ENCODE assay signal across 8 cellular contexts in the genomic region with DNA sequence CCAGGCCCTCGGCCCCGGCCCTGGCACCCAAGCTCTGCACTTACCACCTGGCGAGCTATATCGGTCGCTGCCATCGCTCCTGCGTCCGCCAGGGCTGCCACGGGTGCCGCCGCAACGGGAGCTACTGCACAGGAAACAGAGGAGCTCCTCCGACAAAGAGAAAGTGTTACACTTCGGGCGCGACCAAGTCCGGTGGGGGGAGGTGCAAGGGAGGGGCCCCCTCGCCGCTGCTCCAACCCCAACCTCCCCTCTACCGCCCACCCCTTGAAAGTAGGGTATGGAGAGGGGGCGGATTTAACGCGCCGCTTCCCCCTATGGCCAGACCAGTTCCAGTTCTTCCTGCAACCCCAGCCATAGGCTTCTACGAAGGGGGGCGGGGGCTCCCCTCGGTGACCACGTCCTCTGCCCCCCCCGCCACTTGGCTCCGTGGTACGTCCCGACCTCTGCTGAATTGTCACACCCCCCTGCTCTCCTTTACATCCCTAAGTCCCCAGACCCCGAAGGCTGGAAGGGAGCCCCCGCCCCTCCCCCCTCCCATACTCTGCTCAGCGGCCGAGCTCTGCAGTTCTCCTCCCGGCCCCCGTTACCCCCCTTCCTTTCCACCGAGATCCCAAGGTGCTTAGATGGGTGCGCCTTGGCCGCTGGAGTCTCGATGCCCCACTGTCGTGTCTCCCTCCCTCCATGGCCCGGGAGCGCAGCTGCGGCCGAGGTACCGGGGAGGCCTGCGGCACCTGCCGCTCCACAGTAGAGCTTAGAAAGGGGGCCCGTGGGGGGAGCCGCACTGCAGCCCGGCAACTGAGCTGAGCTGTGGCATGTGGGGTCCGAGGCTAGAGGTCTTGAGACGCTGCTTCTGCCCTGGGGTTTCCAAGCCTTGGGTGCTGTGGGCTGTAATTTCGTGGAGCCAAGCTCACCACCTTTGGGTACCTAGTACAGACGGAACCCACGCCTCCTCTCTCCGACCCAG. TPM values are rescaled to one million over a fixed set of nuclear protein-coding genes. Genes with fewer than 3 reads are reported as not detected.
DNase-seq lines count a peak whose midpoint lies in the region; ATAC-seq and TF ChIP-seq lines count a peak whose summit lies in the region.

A gene (minus strand): TSS at position 137 of the 964 bp plus-strand sequence. CDS start 63 bp downstream, at position 74.

- H3K4me2 ChIP-seq in skeletal muscle satellite cell (ENCODE audit: low read length): peak within 1 kb of the TSS; percentile 75

- H3K36me3 ChIP-seq in skeletal muscle satellite cell (ENCODE audit: insufficient read depth, low read length): no peaks in the 10 kb centered on the region

- peak; percentile 68 for ATAC-seq in HG02588 (IDR thresholded peaks at IDR 0.05; ENCODE audit: unreplicated experiment)

- H3K4me3 ChIP-seq in GM12875 (ENCODE audit: low read depth, low read length): peak within 1 kb of the TSS; percentile 82
- H3K4me3 ChIP-seq in astrocyte of the cerebellum (ENCODE audit: low read depth, low read length): peak within 1 kb of the TSS; percentile 55
- peak within 1 kb of the TSS; percentile 63 for H3K4me3 ChIP-seq in iPS-11a (ENCODE audit: low read depth, low read length)
- peak within 1 kb of the TSS; percentile 74 for H3K4me3 ChIP-seq in skeletal muscle satellite cell (ENCODE audit: low read length)

- H3K9ac ChIP-seq in skeletal muscle satellite cell (ENCODE audit: low read depth, low read length): peak within 1 kb of the TSS; percentile 54

- in situ Hi-C loops in astrocyte of the cerebellum (cut with HindIII; ENCODE audit: low sequenced_read_pairs): no loop called here

- peak; percentile 29; the same call in 1 of the 2 replicates for TF ChIP-seq CTCF in GM12875 (IDR thresholded peaks at IDR 0.05; ENCODE audit: borderline replicate concordance, insufficient read depth, low read depth, low read length)
- TF ChIP-seq CTCF in astrocyte of the cerebellum (IDR thresholded peaks at IDR 0.05; ENCODE audit: low read depth, low read length, missing control alignments): no peak

- H3K9me3 ChIP-seq in skeletal muscle satellite cell (replicated peaks; ENCODE audit: low read length): no peaks in the 10 kb centered on the region

- no peaks in the 10 kb centered on the region for H3K4me1 ChIP-seq in skeletal muscle satellite cell (ENCODE audit: control insufficient read depth, insufficient read depth, low read length)

- DNase-seq in NCI-H1092 treated with DMSO at 0.1 percent for 48 hours (lab: John Stamatoyannopoulos, UW): peak; percentile 45
- DNase-seq in T1000 (lab: John Stamatoyannopoulos, UW): peak; percentile 15
- peak; percentile 20 for DNase-seq in astrocyte of the cerebellum (ENCODE audit: low read depth)
- DNase-seq in OCI-M2 (lab: John Stamatoyannopoulos, UW; ENCODE audit: unreplicated experiment): no peak

- peaks cover 3% of the 10 kb centered on the region for H3K27me3 ChIP-seq in skeletal muscle satellite cell (ENCODE audit: control insufficient read depth, insufficient read depth, low read length)

RNA-seq across cellular contexts. Expression of the gene that starts here (rescaled TPM):
- total RNA-seq in skeletal muscle satellite cell (2012; rRNA removed): 5.1 and 6.3 TPM in 2 replicates
